Comparison of ENCODE assay signal across 20 cellular contexts in the genomic region with DNA sequence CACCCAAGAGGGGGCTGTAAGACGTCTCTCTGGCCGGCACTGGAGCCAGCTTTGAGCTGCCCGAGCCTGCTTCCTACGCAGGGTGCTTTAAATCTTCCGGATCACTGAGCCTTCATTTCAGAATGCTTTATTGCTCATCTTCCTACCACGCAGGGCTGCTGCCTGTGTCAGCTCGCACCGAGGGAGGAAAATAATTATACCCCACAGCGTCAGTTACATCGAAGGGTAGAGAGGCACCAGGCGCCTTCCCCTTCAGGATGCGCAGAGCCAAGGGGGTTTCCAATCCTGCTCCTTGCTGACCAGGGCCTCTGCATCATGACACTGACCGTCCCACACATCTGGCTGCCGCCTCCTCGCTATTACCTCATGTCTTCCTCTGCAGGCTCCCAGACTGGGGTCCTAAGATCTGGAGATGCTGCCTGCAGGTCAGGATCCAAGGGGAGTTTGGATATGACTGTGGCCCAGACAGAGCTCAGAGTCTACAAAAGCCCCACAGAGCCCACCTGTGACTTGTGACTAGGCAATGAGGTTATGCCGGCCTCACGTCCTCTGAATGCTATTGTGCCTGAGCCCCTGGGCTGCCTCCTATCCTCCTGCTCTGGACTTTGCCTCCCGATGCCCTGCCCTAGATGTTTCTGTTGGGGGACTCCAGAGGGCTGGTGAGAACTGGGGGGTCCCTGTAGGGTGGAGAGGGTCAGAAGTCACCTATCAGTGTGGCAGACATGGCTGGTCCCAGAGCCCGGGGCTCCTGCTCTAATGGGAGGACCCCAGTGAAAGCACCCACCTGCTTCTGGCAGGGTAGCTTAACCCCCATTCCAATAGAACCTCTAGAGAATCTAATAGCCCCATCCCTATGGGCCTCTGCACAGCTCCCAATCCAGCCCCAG.
A peak's percentile ranks its signal among the peaks of the same experiment; 100 is the strongest.
DNase-seq lines count a peak whose midpoint lies in the region; ATAC-seq and TF ChIP-seq lines count a peak whose summit lies in the region.
"Had no signal": no experiment of that assay in that cellular context is flagged by ENCODE, and none has a peak within 500 bp of the region (broad histone marks: within the 10 kb centered on the region; RNA-seq: fewer than 3 reads in every experiment).

No MANE protein-coding gene starts in this region.

- in situ Hi-C loops in HAP-1 (cut with MboI; ENCODE audit: low sequenced_read_pairs) = no loop called here

- H3K27ac ChIP-seq in lung (ENCODE audit: low read depth in 1 of 2, low read length in 1 of 2) (no peak overlapping the region), stomach (no peak overlapping the region)
- H3K27ac ChIP-seq: adrenal gland, heart right ventricle, pancreas, spleen, transverse colon had no signal

- H3K27ac Mint-ChIP-seq in activated CD4-positive, alpha-beta T cell treated with anti-CD3 and anti-CD28 coated beads, Interleukin-2, amount 10 ng/mL, durations not matched to agents 24 days and 14 days = no peak overlapping the region
- H3K27ac Mint-ChIP-seq in activated CD8-positive, alpha-beta memory T cell treated with anti-CD3 and anti-CD28 coated beads, Interleukin-2, amount 10 ng/mL, durations not matched to agents 7 days and 5 days = no peak overlapping the region
- H3K27ac Mint-ChIP-seq: stimulated activated effector memory CD8-positive, alpha-beta T cell treated with anti-CD3 and anti-CD28 coated beads, Interleukin-12 subunit alpha, Interleukin-12 subunit beta, amount 100 ng/mL, for 72 hours had no signal

- WGBS in lung, 2 donors = 91 to 93% methylated on average over 19 of the region's 19 CpGs
- WGBS in stomach, 5 donors = 84 to 88% (median 87%) methylated on average over 18 to 19 of the region's 19 CpGs

- H3K4me1 Mint-ChIP-seq in activated CD4-positive, alpha-beta T cell treated with anti-CD3 and anti-CD28 coated beads, Interleukin-2, amount 10 ng/mL, durations not matched to agents 24 days and 14 days = peaks cover 2% of the 10 kb centered on the region
- peaks cover 11% of the 10 kb centered on the region for H3K4me1 Mint-ChIP-seq in activated CD8-positive, alpha-beta memory T cell treated with anti-CD3 and anti-CD28 coated beads, Interleukin-2, amount 10 ng/mL, durations not matched to agents 7 days and 5 days

- H3K4me1 ChIP-seq in lung (ENCODE audit: control insufficient read depth in 2 of 2, insufficient read depth in 2 of 2, low read length in 2 of 2) (no peaks in the 10 kb centered on the region), stomach (no peaks in the 10 kb centered on the region), HAP-1 (no peaks in the 10 kb centered on the region)
- H3K4me1 ChIP-seq: adrenal gland, pancreas had no signal

- H3K27me3 ChIP-seq in lung (ENCODE audit: control insufficient read depth, insufficient read depth) = no peaks in the 10 kb centered on the region
- H3K27me3 ChIP-seq in stomach = peaks cover 0 to 20% (median 6%) of the 10 kb centered on the region in 3 donors
- H3K27me3 ChIP-seq in HAP-1 (ENCODE audit: low read depth) = no peaks in the 10 kb centered on the region
- H3K27me3 ChIP-seq: pancreas, transverse colon had no signal

- DNase-seq in activated CD4-positive, alpha-beta T cell treated with anti-CD3 and anti-CD28 coated beads, Interleukin-2, amount 10 ng/mL, durations not matched to agents 24 days and 14 days = peak; percentile 35
- DNase-seq in activated CD4-positive, alpha-beta T cell treated with anti-CD3 and anti-CD28 coated beads for 48 hours = no peak
- DNase-seq in activated CD8-positive, alpha-beta memory T cell treated with anti-CD3 and anti-CD28 coated beads, Interleukin-2, amount 10 ng/mL, durations not matched to agents 7 days and 5 days = peak; percentile 23
- DNase-seq in lung (ENCODE audit: low spot score) = peak; percentile 28
- peak; percentile 17 for DNase-seq in stomach
- DNase-seq in HAP-1 (ENCODE audit: low spot score in 2 of 2) = no peak
- no peak for DNase-seq in medulla oblongata (ENCODE audit: extremely low spot score)
- DNase-seq: activated CD4-positive, alpha-beta T cell treated with anti-CD3 and anti-CD28 coated beads, Interleukin-2, amount 50 U/mL, for 48 hours; DMS79; effector memory CD4-positive, alpha-beta T cell; heart right ventricle; mucosa of descending colon; NCI-H1105 treated with DMSO at 0.1 percent for 48 hours; spleen; T-helper 1 cell; transverse colon had no signal

- CTCF ChIA-PET in activated CD8-positive, alpha-beta memory T cell treated with anti-CD3 and anti-CD28 coated beads, Interleukin-2, amount 10 ng/mL, durations not matched to agents 7 days and 5 days (lab: Charles Lee) = interaction anchor here (0.6 kb wide), 1 partner anchor 1540 kb away, joined by 3 read pairs; no protein-coding TSS in a partner anchor

- no peak for TF ChIP-seq POLR2A in stomach (IDR thresholded peaks at IDR 0.05)

- no peak for TF ChIP-seq EP300 in stomach (IDR thresholded peaks at IDR 0.05)

- ATAC-seq in activated CD8-positive, alpha-beta memory T cell treated with anti-CD3 and anti-CD28 coated beads, Interleukin-2, amount 10 ng/mL, durations not matched to agents 7 days and 5 days = no peak
- no peak for ATAC-seq in lung (ENCODE audit: insufficient read depth, low FRiP score)
- ATAC-seq in GM18907 (IDR thresholded peaks at IDR 0.05; ENCODE audit: unreplicated experiment) = no peak
- ATAC-seq: heart right ventricle; mucosa of descending colon; pancreas; stimulated activated effector memory CD8-positive, alpha-beta T cell treated with anti-CD3 and anti-CD28 coated beads, Interleukin-12 subunit alpha, Interleukin-12 subunit beta, amount 100 ng/mL, for 72 hours had no signal

- H3K27me3 Mint-ChIP-seq in activated CD4-positive, alpha-beta T cell treated with anti-CD3 and anti-CD28 coated beads, Interleukin-2, amount 10 ng/mL, durations not matched to agents 24 days and 14 days = peaks cover 9% of the 10 kb centered on the region
- H3K27me3 Mint-ChIP-seq in activated CD8-positive, alpha-beta memory T cell treated with anti-CD3 and anti-CD28 coated beads, Interleukin-2, amount 10 ng/mL, durations not matched to agents 7 days and 5 days = peaks cover 13% of the 10 kb centered on the region

- no peaks in the 10 kb centered on the region for H3K9me3 Mint-ChIP-seq in activated CD4-positive, alpha-beta T cell treated with anti-CD3 and anti-CD28 coated beads, Interleukin-2, amount 10 ng/mL, durations not matched to agents 24 days and 14 days
- H3K9me3 Mint-ChIP-seq in activated CD8-positive, alpha-beta memory T cell treated with anti-CD3 and anti-CD28 coated beads, Interleukin-2, amount 10 ng/mL, durations not matched to agents 7 days and 5 days (ENCODE audit: low read depth) = no peaks in the 10 kb centered on the region
- H3K9me3 Mint-ChIP-seq: stimulated activated effector memory CD8-positive, alpha-beta T cell treated with anti-CD3 and anti-CD28 coated beads, Interleukin-12 subunit alpha, Interleukin-12 subunit beta, amount 100 ng/mL, for 72 hours had no signal

- TF ChIP-seq CTCF in lung (IDR thresholded peaks at IDR 0.05; ENCODE audit: control extremely low read depth, extremely low read depth) (no peak), stomach (IDR thresholded peaks at IDR 0.05) (no peak)

- no peaks in the 10 kb centered on the region for H3K36me3 ChIP-seq in lung (ENCODE audit: control insufficient read depth in 2 of 2, insufficient read depth in 2 of 2, low read length in 2 of 2)
- H3K36me3 ChIP-seq in stomach = no peaks in the 10 kb centered on the region
- H3K36me3 ChIP-seq in HAP-1 (replicated peaks) = no peaks in the 10 kb centered on the region
- H3K36me3 ChIP-seq: adrenal gland, heart right ventricle, pancreas, spleen, transverse colon had no signal

- intact Hi-C loops in activated CD4-positive, alpha-beta T cell treated with anti-CD3 and anti-CD28 coated beads, Interleukin-2, amount 10 ng/mL, durations not matched to agents 24 days and 14 days (cut with micrococcal nuclease) = no loop called here
- intact Hi-C loops in stomach (cut with DNase I; ENCODE audit: low total_unique reads) = no loop called here

- no peak overlapping the region for H3K4me3 Mint-ChIP-seq in activated CD4-positive, alpha-beta T cell treated with anti-CD3 and anti-CD28 coated beads, Interleukin-2, amount 10 ng/mL, durations not matched to agents 24 days and 14 days
- H3K4me3 Mint-ChIP-seq in activated CD8-positive, alpha-beta memory T cell treated with anti-CD3 and anti-CD28 coated beads, Interleukin-2, amount 10 ng/mL, durations not matched to agents 7 days and 5 days = no peak overlapping the region
- H3K4me3 Mint-ChIP-seq: stimulated activated effector memory CD8-positive, alpha-beta T cell treated with anti-CD3 and anti-CD28 coated beads, Interleukin-12 subunit alpha, Interleukin-12 subunit beta, amount 100 ng/mL, for 72 hours had no signal

- H3K4me3 ChIP-seq in lung (no peak overlapping the region), stomach (no peak overlapping the region), HAP-1 (no peak overlapping the region)
- H3K4me3 ChIP-seq: adrenal gland, heart right ventricle, mucosa of descending colon, pancreas, spleen, transverse colon had no signal

- H3K36me3 Mint-ChIP-seq in activated CD4-positive, alpha-beta T cell treated with anti-CD3 and anti-CD28 coated beads, Interleukin-2, amount 10 ng/mL, durations not matched to agents 24 days and 14 days (ENCODE audit: low read depth) = no peaks in the 10 kb centered on the region
- no peaks in the 10 kb centered on the region for H3K36me3 Mint-ChIP-seq in activated CD8-positive, alpha-beta memory T cell treated with anti-CD3 and anti-CD28 coated beads, Interleukin-2, amount 10 ng/mL, durations not matched to agents 7 days and 5 days
- H3K36me3 Mint-ChIP-seq: stimulated activated effector memory CD8-positive, alpha-beta T cell treated with anti-CD3 and anti-CD28 coated beads, Interleukin-12 subunit alpha, Interleukin-12 subunit beta, amount 100 ng/mL, for 72 hours had no signal

- peaks cover 0 to 2% of the 10 kb centered on the region in 2 donors for H3K9me3 ChIP-seq in lung (ENCODE audit: control insufficient read depth in 2 of 2, insufficient read depth in 1 of 2, low read length in 1 of 2)
- no peaks in the 10 kb centered on the region for H3K9me3 ChIP-seq in stomach
- H3K9me3 ChIP-seq in HAP-1 = no peaks in the 10 kb centered on the region
- H3K9me3 ChIP-seq: adrenal gland, heart right ventricle, mucosa of descending colon, pancreas, spleen, transverse colon had no signal

Comparison
In these comparisons a context has a peak if more than half of its experiments do, and no peak if none do; other contexts are left out.
1. DNase-seq: peak in activated CD4-positive, alpha-beta T cell treated with anti-CD3 and anti-CD28 coated beads, Interleukin-2, amount 10 ng/mL, durations not matched to agents 24 days and 14 days (single experiment), activated CD8-positive, alpha-beta memory T cell treated with anti-CD3 and anti-CD28 coated beads, Interleukin-2, amount 10 ng/mL, durations not matched to agents 7 days and 5 days (single experiment), lung (single experiment) and stomach (single experiment); none in activated CD4-positive, alpha-beta T cell treated with anti-CD3 and anti-CD28 coated beads for 48 hours (single experiment), HAP-1 (0 of 2) and medulla oblongata (single experiment).